Comparison of ENCODE assay signal across 10 cellular contexts in genomic region chr16:10862432-10862831, GRCh38. TPM values are rescaled to one million over a fixed set of nuclear protein-coding genes. Genes with fewer than 3 reads are reported as not detected.
DNase-seq lines count a peak whose midpoint lies in the region; ATAC-seq and TF ChIP-seq lines count a peak whose summit lies in the region.
"Had no signal": no experiment of that assay in that cellular context is flagged by ENCODE, and none has a peak within 500 bp of the region (broad histone marks: within the 10 kb centered on the region; RNA-seq: fewer than 3 reads in every experiment).

No MANE protein-coding gene starts in this region.

- ATAC-seq in Right ventricle myocardium inferior (peak; percentile 13), left ventricle myocardium superior (peak; percentile 51), upper lobe of right lung (peak; percentile 93), GM19328 (IDR thresholded peaks at IDR 0.05; ENCODE audit: unreplicated experiment) (no peak)

- intact Hi-C loops in Right ventricle myocardium inferior (cut with DNase I) (no loop called here), left ventricle myocardium inferior (cut with micrococcal nuclease) (no loop called here), left ventricle myocardium superior (cut with micrococcal nuclease) (no loop called here), upper lobe of right lung (cut with DNase I) (no loop called here)

- H3K9me3 ChIP-seq in left ventricle myocardium inferior (replicated peaks) (no peaks in the 10 kb centered on the region), upper lobe of right lung (no peaks in the 10 kb centered on the region)

- no peaks in the 10 kb centered on the region for H3K27me3 ChIP-seq in left ventricle myocardium inferior (ENCODE audit: low read depth)
- no peaks in the 10 kb centered on the region for H3K27me3 ChIP-seq in upper lobe of right lung

- H3K4me1 ChIP-seq in left ventricle myocardium inferior (peaks cover 10% of the 10 kb centered on the region), upper lobe of right lung (peaks cover 6% of the 10 kb centered on the region)

- no peak for TF ChIP-seq CTCF in left ventricle myocardium inferior (IDR thresholded peaks at IDR 0.05; ENCODE audit: borderline replicate concordance)
- TF ChIP-seq CTCF in upper lobe of right lung (IDR thresholded peaks at IDR 0.05), result no peak

- no peak overlapping the region for H3K27ac ChIP-seq in left ventricle myocardium inferior (replicated peaks)
- no peak overlapping the region for H3K27ac ChIP-seq in upper lobe of right lung

- DNase-seq in Right ventricle myocardium inferior (ENCODE audit: missing footprints) (no peak), left ventricle myocardium inferior (no peak), SKM-1 treated with dmso at 0.1 percent for 144 hours (lab: John Stamatoyannopoulos, UW; ENCODE audit: unreplicated experiment) (peak; percentile 81), left ventricle myocardium superior (peak; percentile 42), upper lobe of right lung (peak; percentile 81), NCI-H146 (lab: John Stamatoyannopoulos, UW) (no peak)
- no peak for DNase-seq in stimulated activated CD4-positive, alpha-beta T cell treated with anti-CD3 and anti-CD28 coated beads, Interleukin-4, amount 100 ng/mL, for 1 hour
- DNase-seq: activated gamma-delta T cell treated with Interleukin-2 at 50 U/mL for 16 hours; CD4-positive, alpha-beta T cell had no signal

- H3K36me3 ChIP-seq in left ventricle myocardium inferior, result no peaks in the 10 kb centered on the region
- H3K36me3 ChIP-seq in upper lobe of right lung, result no peaks in the 10 kb centered on the region

- no peak overlapping the region for H3K4me3 ChIP-seq in left ventricle myocardium inferior
- no peak overlapping the region for H3K4me3 ChIP-seq in upper lobe of right lung

RNA-seq across cellular contexts. Expression of gene CIITA, which starts 14.6 kb away (rescaled TPM):
- total RNA-seq in Right ventricle myocardium inferior (11.0 TPM), left ventricle myocardium inferior (9.4 TPM), left ventricle myocardium superior (12.2 TPM), upper lobe of right lung (78.9 TPM)

RNA-seq across cellular contexts. Expression of gene TVP23A, which starts 43.8 kb away (rescaled TPM):
- total RNA-seq in Right ventricle myocardium inferior (0.41 TPM), left ventricle myocardium inferior (0.22 TPM), left ventricle myocardium superior (0.47 TPM), upper lobe of right lung (0.69 TPM)
- total RNA-seq: CD4-positive, alpha-beta T cell had no signal

Comparison
In these comparisons a context has a peak if more than half of its experiments do, and no peak if none do; other contexts are left out.
1. DNase-seq: peak in SKM-1 treated with dmso at 0.1 percent for 144 hours (single experiment), left ventricle myocardium superior (single experiment) and upper lobe of right lung (single experiment); none in Right ventricle myocardium inferior (single experiment), left ventricle myocardium inferior (single experiment), NCI-H146 (single experiment) and stimulated activated CD4-positive, alpha-beta T cell treated with anti-CD3 and anti-CD28 coated beads, Interleukin-4, amount 100 ng/mL, for 1 hour (single experiment).